Comparison of ENCODE assay signal across 8 cellular contexts in genomic region chr1:155244368-155245162, GRCh38. TPM values are rescaled to one million over a fixed set of nuclear protein-coding genes. Genes with fewer than 3 reads are reported as not detected.
DNase-seq lines count a peak whose midpoint lies in the region; ATAC-seq and TF ChIP-seq lines count a peak whose summit lies in the region.

No MANE protein-coding gene starts in this region.

- H3K9me3 ChIP-seq in esophagus (ENCODE audit: control insufficient read depth in 2 of 2, insufficient read depth in 1 of 2, low read depth in 1 of 2, low read length in 1 of 2) (no peaks in the 10 kb centered on the region), muscle layer of colon (ENCODE audit: low read length) (no peaks in the 10 kb centered on the region)

- DNase-seq in DMS79 (lab: John Stamatoyannopoulos, UW) (peak; percentile 99), OCI-M2 (lab: John Stamatoyannopoulos, UW; ENCODE audit: unreplicated experiment) (peak; percentile 87)
- DNase-seq in activated T-cell treated with anti-CD3 and anti-CD28 coated beads, Interleukin-2, amount 50 U/mL, for 1 hour: peak; percentile 90
- peak; percentile 84 to 86 for DNase-seq in stimulated activated CD8-positive, alpha-beta memory T cell treated with anti-CD3 and anti-CD28 coated beads, Interleukin-7, amount 100 ng/mL, for 1 hour (ENCODE audit: low read depth in 2 of 2)

- TF ChIP-seq EP300 in Ishikawa (IDR thresholded peaks at IDR 0.05; ENCODE audit: borderline replicate concordance): peak; percentile 74

- whole genome bisulfite sequencing in esophagus, 2 donors: 0 to 1% methylated on average over 53 of the region's 53 CpGs

- peak overlapping the region; percentile 65 for H3K9ac ChIP-seq in muscle layer of colon (ENCODE audit: low read length)

- H3K27me3 ChIP-seq in esophagus (ENCODE audit: control insufficient read depth in 1 of 2, insufficient read depth in 2 of 2, low read length in 2 of 2): no peaks in the 10 kb centered on the region
- no peaks in the 10 kb centered on the region for H3K27me3 ChIP-seq in muscle layer of colon (ENCODE audit: control insufficient read depth in 1 of 2, insufficient read depth in 2 of 2, low read length in 2 of 2)

- H3K27ac ChIP-seq in esophagus (ENCODE audit: low read depth in 2 of 2, low read length in 1 of 2): peak overlapping the region; percentile 96 to 98
- peak overlapping the region; percentile 95 for H3K27ac ChIP-seq in muscle layer of colon (ENCODE audit: low read depth, low read length)

- H3K4me1 ChIP-seq in esophagus (ENCODE audit: control insufficient read depth in 2 of 2, insufficient read depth in 2 of 2, low read length in 1 of 2) (peaks cover 0 to 7% of the 10 kb centered on the region in 2 donors), muscle layer of colon (ENCODE audit: insufficient read depth, low read length) (peaks cover 36% of the 10 kb centered on the region)

- no peak for TF ChIP-seq RAD21 in Ishikawa (IDR thresholded peaks at IDR 0.05; ENCODE audit: low read depth)

- H3K36me3 ChIP-seq in esophagus (ENCODE audit: control insufficient read depth in 2 of 2, insufficient read depth in 2 of 2, low read length in 1 of 2) (peaks cover 2 to 7% of the 10 kb centered on the region in 2 donors), muscle layer of colon (ENCODE audit: insufficient read depth, low read length) (peaks cover 14% of the 10 kb centered on the region)

- peak; percentile 90 for ATAC-seq in GM21619 (IDR thresholded peaks at IDR 0.05; ENCODE audit: unreplicated experiment)

- H3K4me3 ChIP-seq in esophagus (ENCODE audit: low read depth in 1 of 2, low read length in 2 of 2) (peak overlapping the region; percentile 79 to 81), muscle layer of colon (ENCODE audit: low read depth in 1 of 2, low read length in 2 of 2) (peak overlapping the region; percentile 58 to 75)

TF ChIP-seq in Ishikawa, 13 proteins besides CTCF, POLR2A, EP300 and RAD21:
- TF ChIP-seq YY1 (IDR thresholded peaks at IDR 0.05; ENCODE audit: low read depth) (peak; percentile 75; the same call in 1 of the 2 replicates), EGR1 (IDR thresholded peaks at IDR 0.05) (no peak; the same call in 1 of the 2 replicates), CEBPB (IDR thresholded peaks at IDR 0.05) (peak; percentile 36; the same call in 1 of the 2 replicates), CREB1 (IDR thresholded peaks at IDR 0.05; ENCODE audit: low read depth) (peak; percentile 30; the same call in 1 of the 2 replicates), TCF12 (IDR thresholded peaks at IDR 0.05; ENCODE audit: low read depth) (peak; percentile 90), REST (IDR thresholded peaks at IDR 0.05; ENCODE audit: low read depth) (no peak), ZBTB7A (IDR thresholded peaks at IDR 0.05; ENCODE audit: low read depth) (peak; percentile 84; the same call in 1 of the 2 replicates), TEAD4 (IDR thresholded peaks at IDR 0.05) (peak; percentile 80), TAF1 (IDR thresholded peaks at IDR 0.05; ENCODE audit: low read depth) (peak; percentile 81), USF1 (IDR thresholded peaks at IDR 0.05) (peak; percentile 74), NFIC (IDR thresholded peaks at IDR 0.05) (peak; percentile 77), MAX (IDR thresholded peaks at IDR 0.05) (peak; percentile 98), FOXM1 (IDR thresholded peaks at IDR 0.05; ENCODE audit: borderline replicate concordance, low read depth) (peak; percentile 94)

RNA-seq across cellular contexts. Expression of gene ENTREP3, which starts 10.7 kb away (rescaled TPM):
- polyA plus RNA-seq in esophagus: 10 to 100 TPM; 12.7 to 13.6 TPM

RNA-seq across cellular contexts. Expression of gene SCAMP3, which starts 17.6 kb away (rescaled TPM):
- 10 to 100 TPM; 20.2 to 47.3 TPM for polyA plus RNA-seq in esophagus

RNA-seq across cellular contexts. Expression of gene CLK2, which starts 28.7 kb away (rescaled TPM):
- polyA plus RNA-seq in esophagus: 10 to 100 TPM; 29.2 to 55.3 TPM

RNA-seq across cellular contexts. Expression of gene HCN3, which starts 32.7 kb away (rescaled TPM):
- 1 to 10 TPM; 2.4 to 6.6 TPM for polyA plus RNA-seq in esophagus

RNA-seq across cellular contexts. Expression of gene MTX1, which starts 36.1 kb away (rescaled TPM):
- 10 to 100 TPM; 43.6 to 51.4 TPM for polyA plus RNA-seq in esophagus

Comparison
In these comparisons a context has a peak if more than half of its experiments do, and no peak if none do; other contexts are left out.
1. Peak in every context shown above with its lines: DNase-seq, ATAC-seq, H3K4me3 ChIP-seq and H3K27ac ChIP-seq.